ENCODE assay signal across 1 cellular context in genomic region chr11:27208846-27209245, GRCh38.
TF ChIP-seq lines count a peak whose summit lies in the region.

No MANE protein-coding gene starts in this region.

TF ChIP-seq in HEK293, 187 proteins besides CTCF, POLR2A, EP300 and RAD21 (continued from another document):
- TF ChIP-seq, protein P1, sequence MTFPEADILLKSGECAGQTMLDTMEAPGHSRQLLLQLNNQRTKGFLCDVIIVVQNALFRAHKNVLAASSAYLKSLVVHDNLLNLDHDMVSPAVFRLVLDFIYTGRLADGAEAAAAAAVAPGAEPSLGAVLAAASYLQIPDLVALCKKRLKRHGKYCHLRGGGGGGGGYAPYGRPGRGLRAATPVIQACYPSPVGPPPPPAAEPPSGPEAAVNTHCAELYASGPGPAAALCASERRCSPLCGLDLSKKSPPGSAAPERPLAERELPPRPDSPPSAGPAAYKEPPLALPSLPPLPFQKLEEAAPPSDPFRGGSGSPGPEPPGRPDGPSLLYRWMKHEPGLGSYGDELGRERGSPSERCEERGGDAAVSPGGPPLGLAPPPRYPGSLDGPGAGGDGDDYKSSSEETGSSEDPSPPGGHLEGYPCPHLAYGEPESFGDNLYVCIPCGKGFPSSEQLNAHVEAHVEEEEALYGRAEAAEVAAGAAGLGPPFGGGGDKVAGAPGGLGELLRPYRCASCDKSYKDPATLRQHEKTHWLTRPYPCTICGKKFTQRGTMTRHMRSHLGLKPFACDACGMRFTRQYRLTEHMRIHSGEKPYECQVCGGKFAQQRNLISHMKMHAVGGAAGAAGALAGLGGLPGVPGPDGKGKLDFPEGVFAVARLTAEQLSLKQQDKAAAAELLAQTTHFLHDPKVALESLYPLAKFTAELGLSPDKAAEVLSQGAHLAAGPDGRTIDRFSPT (tag by site-specific recombination; IDR thresholded peaks at IDR 0.05) = no peak
- no peak for TF ChIP-seq ZNF777 (tag by site-specific recombination; IDR thresholded peaks at IDR 0.05; ENCODE audit: borderline replicate concordance)
- TF ChIP-seq YY2 (tag by site-specific recombination; IDR thresholded peaks at IDR 0.05) = no peak
- no peak for TF ChIP-seq ZNF404 (tag by site-specific recombination; IDR thresholded peaks at IDR 0.05)
